Comparison of ENCODE assay signal across 15 cellular contexts in genomic region chr9:18245911-18246310, GRCh38.
DNase-seq lines count a peak whose midpoint lies in the region; TF ChIP-seq lines count a peak whose summit lies in the region.
"Had no signal": no experiment of that assay in that cellular context is flagged by ENCODE, and none has a peak within 500 bp of the region (broad histone marks: within the 10 kb centered on the region; RNA-seq: fewer than 3 reads in every experiment).

No MANE protein-coding gene starts in this region.

- no peaks in the 10 kb centered on the region for H3K27me3 ChIP-seq in SK-N-SH (ENCODE audit: insufficient read depth)
- H3K27me3 ChIP-seq: adrenal gland had no signal

- 7% methylated on average over 4 of the region's 4 CpGs for WGBS in SK-N-SH (ENCODE audit: low lambda C conversion rate)

- H3F3A ChIP-seq in SK-N-SH (replicated peaks; ENCODE audit: insufficient read depth), result no peaks in the 10 kb centered on the region

- H3K36me3 ChIP-seq in SK-N-SH (replicated peaks in 1 of 2; ENCODE audit: control insufficient read depth in 1 of 2, insufficient read depth in 2 of 2, low read length in 1 of 2), result no peaks in the 10 kb centered on the region
- H3K36me3 ChIP-seq: adrenal gland, lower lobe of right lung had no signal

- H3K79me2 ChIP-seq in SK-N-SH (ENCODE audit: insufficient read depth), result no peaks in the 10 kb centered on the region

- H3K4me3 ChIP-seq in SK-N-SH (ENCODE audit: low read depth in 2 of 2, low read length in 1 of 2), result no peak overlapping the region
- no peak overlapping the region for H3K4me3 ChIP-seq in fibroblast of the aortic adventitia (ENCODE audit: low read depth, low read length)
- H3K4me3 ChIP-seq: adrenal gland, lower lobe of right lung had no signal

- H3K9ac ChIP-seq in SK-N-SH, result no peak overlapping the region

- TF ChIP-seq CTCF in GM12873 (IDR thresholded peaks at IDR 0.05; ENCODE audit: insufficient read depth, low read depth, low read length, missing control alignments) (peak; percentile 21), SK-N-SH (IDR thresholded peaks at IDR 0.05) (peak; percentile 57), fibroblast of the aortic adventitia (IDR thresholded peaks at IDR 0.05; ENCODE audit: insufficient read depth, low read length) (peak; percentile 8)

- no peaks in the 10 kb centered on the region for H3K9me2 ChIP-seq in SK-N-SH

- TF ChIP-seq RAD21 in SK-N-SH (IDR thresholded peaks at IDR 0.05; ENCODE audit: low read length), result no peak

- H2AFZ ChIP-seq in SK-N-SH (ENCODE audit: low read depth), result no peak overlapping the region

- POLR2A ChIA-PET in SK-N-SH (lab: Yijun Ruan, JAX), result no interaction called here

- no peak overlapping the region for H3K27ac ChIP-seq in SK-N-SH (ENCODE audit: low read depth in 2 of 2, low read length in 1 of 2)
- H3K27ac ChIP-seq: adrenal gland, lower lobe of right lung had no signal

- TF ChIP-seq EP300 in SK-N-SH (IDR thresholded peaks at IDR 0.05; ENCODE audit: borderline replicate concordance in 1 of 2, low read depth in 1 of 2, low read length in 1 of 2), result peak in 1 of 2 experiments; percentile 83; a peak in 1 of 4 replicates

- H3K4me2 ChIP-seq in SK-N-SH, result no peak overlapping the region

- H3K4me1 ChIP-seq in SK-N-SH (ENCODE audit: control insufficient read depth in 1 of 2, insufficient read depth in 2 of 2, low read depth in 1 of 2, low read length in 1 of 2), result no peaks in the 10 kb centered on the region; a peak in 1 of 4 replicates
- H3K4me1 ChIP-seq: adrenal gland, lower lobe of right lung had no signal

- CTCF ChIA-PET in SK-N-SH (lab: Yijun Ruan, JAX), result no interaction called here

- no peaks in the 10 kb centered on the region for H4K20me1 ChIP-seq in SK-N-SH (ENCODE audit: insufficient read depth)

- H3K9me3 ChIP-seq in SK-N-SH, result peaks cover 6% of the 10 kb centered on the region; the same call in 1 of the 2 replicates
- H3K9me3 ChIP-seq: adrenal gland, lower lobe of right lung had no signal

- DNase-seq in AG08395 (ENCODE audit: low spot score) (peak; percentile 33), SK-N-SH (peak; percentile 52), fibroblast of the aortic adventitia (ENCODE audit: low read depth) (no peak), NCI-H2029 (lab: John Stamatoyannopoulos, UW) (no peak), retina (no peak), superior temporal gyrus (ENCODE audit: extremely low spot score) (no peak), NAMALWA (ENCODE audit: low spot score) (no peak)
- DNase-seq: adrenal gland; cerebellar nuclear complex; KG1; lower lobe of right lung; NCI-H1092; stimulated activated CD4-positive, alpha-beta T cell treated with anti-CD3 and anti-CD28 coated beads, Interleukin-2, amount 100 ng/mL, for 48 hours; T-helper 17 cell had no signal

TF ChIP-seq in SK-N-SH, 30 proteins besides CTCF, POLR2A, EP300 and RAD21 (continues in another document):
- no peak for TF ChIP-seq NFIC (IDR thresholded peaks at IDR 0.05; ENCODE audit: borderline replicate concordance)
- no peak for TF ChIP-seq CHD2 (IDR thresholded peaks at IDR 0.05; ENCODE audit: low read length, partially characterized antibody)
- no peak for TF ChIP-seq TAF1 (IDR thresholded peaks at IDR 0.05; ENCODE audit: borderline replicate concordance, low read depth, low read length)
- TF ChIP-seq IRF3 (IDR thresholded peaks at IDR 0.05; ENCODE audit: low read depth, low read length), result no peak
- no peak for TF ChIP-seq MAX (IDR thresholded peaks at IDR 0.05; ENCODE audit: low read depth)
- no peak for TF ChIP-seq FOSL2 (IDR thresholded peaks at IDR 0.05; ENCODE audit: borderline replicate concordance, low read depth)
- TF ChIP-seq MEF2A (IDR thresholded peaks at IDR 0.05; ENCODE audit: borderline replicate concordance, low read depth), result no peak
- peak; percentile 95 for TF ChIP-seq RCOR1 (IDR thresholded peaks at IDR 0.05; ENCODE audit: low read length)
- TF ChIP-seq FOXJ3 (CRISPR knock-in tag; IDR thresholded peaks at IDR 0.05), result peak; percentile 18; the same call in 1 of the 2 replicates
- no peak for TF ChIP-seq ELF1 (IDR thresholded peaks at IDR 0.05)
- TF ChIP-seq, protein P1, sequence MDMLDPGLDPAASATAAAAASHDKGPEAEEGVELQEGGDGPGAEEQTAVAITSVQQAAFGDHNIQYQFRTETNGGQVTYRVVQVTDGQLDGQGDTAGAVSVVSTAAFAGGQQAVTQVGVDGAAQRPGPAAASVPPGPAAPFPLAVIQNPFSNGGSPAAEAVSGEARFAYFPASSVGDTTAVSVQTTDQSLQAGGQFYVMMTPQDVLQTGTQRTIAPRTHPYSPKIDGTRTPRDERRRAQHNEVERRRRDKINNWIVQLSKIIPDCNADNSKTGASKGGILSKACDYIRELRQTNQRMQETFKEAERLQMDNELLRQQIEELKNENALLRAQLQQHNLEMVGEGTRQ (IDR thresholded peaks at IDR 0.05; ENCODE audit: borderline replicate concordance, low read depth, low read length), result no peak
- no peak for TF ChIP-seq MXI1 (IDR thresholded peaks at IDR 0.05; ENCODE audit: low read depth, low read length)
- TF ChIP-seq, protein P2, sequence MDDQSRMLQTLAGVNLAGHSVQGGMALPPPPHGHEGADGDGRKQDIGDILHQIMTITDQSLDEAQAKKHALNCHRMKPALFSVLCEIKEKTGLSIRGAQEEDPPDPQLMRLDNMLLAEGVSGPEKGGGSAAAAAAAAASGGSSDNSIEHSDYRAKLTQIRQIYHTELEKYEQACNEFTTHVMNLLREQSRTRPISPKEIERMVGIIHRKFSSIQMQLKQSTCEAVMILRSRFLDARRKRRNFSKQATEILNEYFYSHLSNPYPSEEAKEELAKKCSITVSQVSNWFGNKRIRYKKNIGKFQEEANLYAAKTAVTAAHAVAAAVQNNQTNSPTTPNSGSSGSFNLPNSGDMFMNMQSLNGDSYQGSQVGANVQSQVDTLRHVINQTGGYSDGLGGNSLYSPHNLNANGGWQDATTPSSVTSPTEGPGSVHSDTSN (IDR thresholded peaks at IDR 0.05), result no peak
- TF ChIP-seq JUND (IDR thresholded peaks at IDR 0.05), result no peak
- TF ChIP-seq GATA2 (CRISPR knock-in tag; IDR thresholded peaks at IDR 0.05), result peak; percentile 72
- no peak for TF ChIP-seq SMC3 (IDR thresholded peaks at IDR 0.05; ENCODE audit: low read depth, low read length)
- TF ChIP-seq RFX5 (IDR thresholded peaks at IDR 0.05; ENCODE audit: low read length), result no peak
- TF ChIP-seq FOXM1 (IDR thresholded peaks at IDR 0.05; ENCODE audit: low read depth), result no peak
- TF ChIP-seq, protein P3, sequence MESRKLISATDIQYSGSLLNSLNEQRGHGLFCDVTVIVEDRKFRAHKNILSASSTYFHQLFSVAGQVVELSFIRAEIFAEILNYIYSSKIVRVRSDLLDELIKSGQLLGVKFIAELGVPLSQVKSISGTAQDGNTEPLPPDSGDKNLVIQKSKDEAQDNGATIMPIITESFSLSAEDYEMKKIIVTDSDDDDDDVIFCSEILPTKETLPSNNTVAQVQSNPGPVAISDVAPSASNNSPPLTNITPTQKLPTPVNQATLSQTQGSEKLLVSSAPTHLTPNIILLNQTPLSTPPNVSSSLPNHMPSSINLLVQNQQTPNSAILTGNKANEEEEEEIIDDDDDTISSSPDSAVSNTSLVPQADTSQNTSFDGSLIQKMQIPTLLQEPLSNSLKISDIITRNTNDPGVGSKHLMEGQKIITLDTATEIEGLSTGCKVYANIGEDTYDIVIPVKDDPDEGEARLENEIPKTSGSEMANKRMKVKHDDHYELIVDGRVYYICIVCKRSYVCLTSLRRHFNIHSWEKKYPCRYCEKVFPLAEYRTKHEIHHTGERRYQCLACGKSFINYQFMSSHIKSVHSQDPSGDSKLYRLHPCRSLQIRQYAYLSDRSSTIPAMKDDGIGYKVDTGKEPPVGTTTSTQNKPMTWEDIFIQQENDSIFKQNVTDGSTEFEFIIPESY (IDR thresholded peaks at IDR 0.05; ENCODE audit: borderline replicate concordance, low read depth), result no peak
- TF ChIP-seq, protein P4, sequence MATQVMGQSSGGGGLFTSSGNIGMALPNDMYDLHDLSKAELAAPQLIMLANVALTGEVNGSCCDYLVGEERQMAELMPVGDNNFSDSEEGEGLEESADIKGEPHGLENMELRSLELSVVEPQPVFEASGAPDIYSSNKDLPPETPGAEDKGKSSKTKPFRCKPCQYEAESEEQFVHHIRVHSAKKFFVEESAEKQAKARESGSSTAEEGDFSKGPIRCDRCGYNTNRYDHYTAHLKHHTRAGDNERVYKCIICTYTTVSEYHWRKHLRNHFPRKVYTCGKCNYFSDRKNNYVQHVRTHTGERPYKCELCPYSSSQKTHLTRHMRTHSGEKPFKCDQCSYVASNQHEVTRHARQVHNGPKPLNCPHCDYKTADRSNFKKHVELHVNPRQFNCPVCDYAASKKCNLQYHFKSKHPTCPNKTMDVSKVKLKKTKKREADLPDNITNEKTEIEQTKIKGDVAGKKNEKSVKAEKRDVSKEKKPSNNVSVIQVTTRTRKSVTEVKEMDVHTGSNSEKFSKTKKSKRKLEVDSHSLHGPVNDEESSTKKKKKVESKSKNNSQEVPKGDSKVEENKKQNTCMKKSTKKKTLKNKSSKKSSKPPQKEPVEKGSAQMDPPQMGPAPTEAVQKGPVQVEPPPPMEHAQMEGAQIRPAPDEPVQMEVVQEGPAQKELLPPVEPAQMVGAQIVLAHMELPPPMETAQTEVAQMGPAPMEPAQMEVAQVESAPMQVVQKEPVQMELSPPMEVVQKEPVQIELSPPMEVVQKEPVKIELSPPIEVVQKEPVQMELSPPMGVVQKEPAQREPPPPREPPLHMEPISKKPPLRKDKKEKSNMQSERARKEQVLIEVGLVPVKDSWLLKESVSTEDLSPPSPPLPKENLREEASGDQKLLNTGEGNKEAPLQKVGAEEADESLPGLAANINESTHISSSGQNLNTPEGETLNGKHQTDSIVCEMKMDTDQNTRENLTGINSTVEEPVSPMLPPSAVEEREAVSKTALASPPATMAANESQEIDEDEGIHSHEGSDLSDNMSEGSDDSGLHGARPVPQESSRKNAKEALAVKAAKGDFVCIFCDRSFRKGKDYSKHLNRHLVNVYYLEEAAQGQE (IDR thresholded peaks at IDR 0.05; ENCODE audit: low read depth, low read length), result no peak
- TF ChIP-seq SIN3A (IDR thresholded peaks at IDR 0.05; ENCODE audit: borderline replicate concordance, low read depth, low read length), result no peak

Comparison
In these comparisons a context has a peak if more than half of its experiments do, and no peak if none do; other contexts are left out.
1. DNase-seq: peak in AG08395 (single experiment) and SK-N-SH (single experiment); none in fibroblast of the aortic adventitia (single experiment), NCI-H2029 (single experiment), retina (single experiment), superior temporal gyrus (single experiment) and NAMALWA (single experiment).
2. Peak in every context shown above with its lines, with median percentiles within 50 percentile points of each other: CTCF ChIP-seq.